Comparison of ENCODE assay signal across 8 cellular contexts in the genomic region with DNA sequence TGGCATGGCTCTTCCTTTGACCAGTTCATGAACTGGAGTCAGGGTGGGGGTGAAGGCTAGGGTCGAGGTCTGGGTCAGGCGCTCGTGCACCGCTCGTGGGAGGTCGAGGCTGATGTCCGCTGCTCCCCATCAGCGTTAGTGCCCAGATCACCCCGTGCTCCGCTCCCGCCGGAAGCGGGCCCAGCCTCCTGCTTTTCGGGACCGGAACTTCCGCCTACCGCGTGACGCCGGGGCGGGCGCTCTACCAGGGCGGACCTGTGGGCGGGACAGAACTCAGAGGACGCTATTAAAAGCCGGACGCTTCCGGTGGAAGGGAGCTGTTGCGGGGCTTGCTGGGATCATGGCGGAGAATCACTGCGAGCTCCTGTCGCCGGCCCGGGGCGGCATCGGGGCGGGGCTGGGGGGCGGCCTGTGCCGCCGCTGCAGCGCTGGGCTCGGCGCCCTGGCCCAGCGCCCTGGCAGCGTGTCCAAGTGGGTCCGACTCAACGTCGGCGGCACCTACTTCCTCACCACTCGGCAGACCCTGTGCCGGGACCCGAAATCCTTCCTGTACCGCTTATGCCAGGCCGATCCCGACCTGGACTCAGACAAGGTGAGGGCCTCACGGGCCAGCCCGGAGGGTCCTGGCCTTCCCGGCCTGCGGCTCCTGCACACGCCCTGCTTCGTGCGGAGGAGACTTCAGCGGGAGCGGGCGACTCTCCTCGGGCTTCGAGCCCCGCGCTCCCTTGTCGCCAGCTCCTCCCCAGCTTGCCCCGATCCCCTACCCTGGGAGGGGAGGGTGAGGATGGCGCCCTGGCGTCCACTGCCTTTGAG. TPM values are rescaled to one million over a fixed set of nuclear protein-coding genes. Genes with fewer than 3 reads are reported as not detected.
DNase-seq lines count a peak whose midpoint lies in the region; ATAC-seq and TF ChIP-seq lines count a peak whose summit lies in the region.

A gene with protein sequence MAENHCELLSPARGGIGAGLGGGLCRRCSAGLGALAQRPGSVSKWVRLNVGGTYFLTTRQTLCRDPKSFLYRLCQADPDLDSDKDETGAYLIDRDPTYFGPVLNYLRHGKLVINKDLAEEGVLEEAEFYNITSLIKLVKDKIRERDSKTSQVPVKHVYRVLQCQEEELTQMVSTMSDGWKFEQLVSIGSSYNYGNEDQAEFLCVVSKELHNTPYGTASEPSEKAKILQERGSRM (plus strand): TSS at position 315 of the 813 bp plus-strand sequence. CDS start 26 bp downstream, at position 341.

- H3K36me3 ChIP-seq in BLaER1 treated with 17β-estradiol and CSF1 and Interleukin-3, amounts not matched to agents 10 nM and 100 nM, result no peaks in the 10 kb centered on the region
- no peaks in the 10 kb centered on the region for H3K36me3 ChIP-seq in liver (ENCODE audit: control insufficient read depth in 4 of 4, insufficient read depth in 3 of 4, low read depth in 1 of 4, low read length in 3 of 4)

- no peaks in the 10 kb centered on the region for H3K9me3 ChIP-seq in BLaER1 treated with 17β-estradiol and CSF1 and Interleukin-3, amounts not matched to agents 10 nM and 100 nM (replicated peaks in 1 of 11)
- H3K9me3 ChIP-seq in liver (ENCODE audit: control insufficient read depth in 4 of 4, low read length in 3 of 4), result no peaks in the 10 kb centered on the region

- no peaks in the 10 kb centered on the region for H3K27me3 Mint-ChIP-seq in activated CD4-positive, alpha-beta memory T cell treated with anti-CD3 and anti-CD28 coated beads for 36 hours

- peaks cover 28% of the 10 kb centered on the region for H3K4me1 Mint-ChIP-seq in activated CD4-positive, alpha-beta memory T cell treated with anti-CD3 and anti-CD28 coated beads for 36 hours (ENCODE audit: low read depth)

- H3K27ac Mint-ChIP-seq in activated CD4-positive, alpha-beta memory T cell treated with anti-CD3 and anti-CD28 coated beads for 36 hours, result peak within 1 kb of the TSS; percentile 93

- peak within 1 kb of the TSS; percentile 89 to 100 (median 98) for H3K4me3 ChIP-seq in BLaER1 treated with 17β-estradiol and CSF1 and Interleukin-3, amounts not matched to agents 10 nM and 100 nM
- H3K4me3 ChIP-seq in liver (ENCODE audit: low read depth in 1 of 3, low read length in 3 of 3), result peak within 1 kb of the TSS; percentile 86 to 100 (median 97)

- peak within 1 kb of the TSS; percentile 73 to 96 (median 92) for H3K27ac ChIP-seq in BLaER1 treated with 17β-estradiol and CSF1 and Interleukin-3, amounts not matched to agents 10 nM and 100 nM
- peak within 1 kb of the TSS; percentile 58 to 85 for H3K27ac ChIP-seq in liver (ENCODE audit: low read depth in 1 of 2, low read length in 2 of 2)

- H3K9ac ChIP-seq in BLaER1 treated with 17β-estradiol and CSF1 and Interleukin-3, amounts not matched to agents 10 nM and 100 nM, result peak within 1 kb of the TSS; percentile 92 to 99 (median 96)
- H3K9ac ChIP-seq in liver (ENCODE audit: low read depth in 1 of 2, low read length in 2 of 2), result peak within 1 kb of the TSS; percentile 90 to 98

- TF ChIP-seq CTCF in liver (IDR thresholded peaks at IDR 0.05; ENCODE audit: low read depth, low read length, missing input control), result peak; percentile 1

- DNase-seq in NCI-H82 treated with DMSO at 0.1 percent for 48 hours (lab: John Stamatoyannopoulos, UW; ENCODE audit: unreplicated experiment), result peak; percentile 84
- DNase-seq in activated CD4-positive, alpha-beta memory T cell treated with anti-CD3 and anti-CD28 coated beads for 36 hours, result peak; percentile 98
- peak; percentile 92 to 97 for DNase-seq in dermis microvascular lymphatic vessel endothelial cell (ENCODE audit: low read depth in 2 of 2)
- peak; percentile 97 for DNase-seq in stimulated activated CD4-positive, alpha-beta T cell treated with anti-CD3 and anti-CD28 coated beads, Interleukin-4, amount 100 ng/mL, for 1 hour

- intact Hi-C loops in activated CD4-positive, alpha-beta memory T cell treated with anti-CD3 and anti-CD28 coated beads for 36 hours (cut with micrococcal nuclease), result loop anchor here (1.0 to 5.0 kb wide), 4 partner anchors 9 to 95 kb away; a partner anchor contains a TSS

- POLR2A ChIA-PET in activated CD4-positive, alpha-beta memory T cell treated with anti-CD3 and anti-CD28 coated beads for 36 hours (lab: Charles Lee), result interaction anchor here (0.6 to 1.4 kb wide), 8 partner anchors 9 to 1511 kb away, joined by 3 to 8 read pairs (median 4); no protein-coding TSS in a partner anchor

- TF ChIP-seq RAD21 in liver (IDR thresholded peaks at IDR 0.05), result peak in 1 of 2 donors; percentile 47

- peak within 1 kb of the TSS; percentile 86 to 98 (median 95) for H3K4me2 ChIP-seq in BLaER1 treated with 17β-estradiol and CSF1 and Interleukin-3, amounts not matched to agents 10 nM and 100 nM

- CTCF ChIA-PET in activated CD4-positive, alpha-beta memory T cell treated with anti-CD3 and anti-CD28 coated beads for 36 hours (lab: Charles Lee), result interaction anchor here (0.6 to 1.4 kb wide), 8 partner anchors 9 to 349 kb away, joined by 3 to 8 read pairs (median 3); no protein-coding TSS in a partner anchor

- peak within 1 kb of the TSS; percentile 94 for H3K4me3 Mint-ChIP-seq in activated CD4-positive, alpha-beta memory T cell treated with anti-CD3 and anti-CD28 coated beads for 36 hours

- under 1% methylated on average over 73 of the region's 73 CpGs for WGBS in liver

- peaks cover 14% of the 10 kb centered on the region for H3K36me3 Mint-ChIP-seq in activated CD4-positive, alpha-beta memory T cell treated with anti-CD3 and anti-CD28 coated beads for 36 hours

- no peaks in the 10 kb centered on the region for H3K9me3 Mint-ChIP-seq in activated CD4-positive, alpha-beta memory T cell treated with anti-CD3 and anti-CD28 coated beads for 36 hours

- H3K27me3 ChIP-seq in BLaER1 treated with 17β-estradiol and CSF1 and Interleukin-3, amounts not matched to agents 10 nM and 100 nM, result no peaks in the 10 kb centered on the region
- no peaks in the 10 kb centered on the region for H3K27me3 ChIP-seq in liver (ENCODE audit: control insufficient read depth in 4 of 4, insufficient read depth in 4 of 4, low read length in 3 of 4)

- peaks cover 48 to 74% (median 63%) of the 10 kb centered on the region in 10 experiments for H3K4me1 ChIP-seq in BLaER1 treated with 17β-estradiol and CSF1 and Interleukin-3, amounts not matched to agents 10 nM and 100 nM
- peaks cover 3 to 15% (median 12%) of the 10 kb centered on the region in 4 donors for H3K4me1 ChIP-seq in liver (ENCODE audit: control insufficient read depth in 4 of 4, insufficient read depth in 4 of 4, low read length in 3 of 4)

- H4K20me1 ChIP-seq in BLaER1 treated with 17β-estradiol and CSF1 and Interleukin-3, amounts not matched to agents 10 nM and 100 nM, result peaks cover 8 to 30% (median 13%) of the 10 kb centered on the region in 11 experiments

- peak; percentile 59 for ATAC-seq in GM19395 (IDR thresholded peaks at IDR 0.05; ENCODE audit: unreplicated experiment)
- ATAC-seq in HG03571 (IDR thresholded peaks at IDR 0.05; ENCODE audit: unreplicated experiment), result peak; percentile 61

TF ChIP-seq in liver, 16 proteins besides CTCF, POLR2A, EP300 and RAD21 (continues in another document):
- TF ChIP-seq, protein P1, sequence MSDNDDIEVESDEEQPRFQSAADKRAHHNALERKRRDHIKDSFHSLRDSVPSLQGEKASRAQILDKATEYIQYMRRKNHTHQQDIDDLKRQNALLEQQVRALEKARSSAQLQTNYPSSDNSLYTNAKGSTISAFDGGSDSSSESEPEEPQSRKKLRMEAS (IDR thresholded peaks at IDR 0.05), result peak; percentile 96
- TF ChIP-seq FOXA2 (IDR thresholded peaks at IDR 0.05) (no peak), JUND (IDR thresholded peaks at IDR 0.05) (no peak), HNF4G (IDR thresholded peaks at IDR 0.05) (no peak), HNF4A (conservative IDR thresholded peaks at IDR 0.05) (no peak)
- TF ChIP-seq, protein P2, sequence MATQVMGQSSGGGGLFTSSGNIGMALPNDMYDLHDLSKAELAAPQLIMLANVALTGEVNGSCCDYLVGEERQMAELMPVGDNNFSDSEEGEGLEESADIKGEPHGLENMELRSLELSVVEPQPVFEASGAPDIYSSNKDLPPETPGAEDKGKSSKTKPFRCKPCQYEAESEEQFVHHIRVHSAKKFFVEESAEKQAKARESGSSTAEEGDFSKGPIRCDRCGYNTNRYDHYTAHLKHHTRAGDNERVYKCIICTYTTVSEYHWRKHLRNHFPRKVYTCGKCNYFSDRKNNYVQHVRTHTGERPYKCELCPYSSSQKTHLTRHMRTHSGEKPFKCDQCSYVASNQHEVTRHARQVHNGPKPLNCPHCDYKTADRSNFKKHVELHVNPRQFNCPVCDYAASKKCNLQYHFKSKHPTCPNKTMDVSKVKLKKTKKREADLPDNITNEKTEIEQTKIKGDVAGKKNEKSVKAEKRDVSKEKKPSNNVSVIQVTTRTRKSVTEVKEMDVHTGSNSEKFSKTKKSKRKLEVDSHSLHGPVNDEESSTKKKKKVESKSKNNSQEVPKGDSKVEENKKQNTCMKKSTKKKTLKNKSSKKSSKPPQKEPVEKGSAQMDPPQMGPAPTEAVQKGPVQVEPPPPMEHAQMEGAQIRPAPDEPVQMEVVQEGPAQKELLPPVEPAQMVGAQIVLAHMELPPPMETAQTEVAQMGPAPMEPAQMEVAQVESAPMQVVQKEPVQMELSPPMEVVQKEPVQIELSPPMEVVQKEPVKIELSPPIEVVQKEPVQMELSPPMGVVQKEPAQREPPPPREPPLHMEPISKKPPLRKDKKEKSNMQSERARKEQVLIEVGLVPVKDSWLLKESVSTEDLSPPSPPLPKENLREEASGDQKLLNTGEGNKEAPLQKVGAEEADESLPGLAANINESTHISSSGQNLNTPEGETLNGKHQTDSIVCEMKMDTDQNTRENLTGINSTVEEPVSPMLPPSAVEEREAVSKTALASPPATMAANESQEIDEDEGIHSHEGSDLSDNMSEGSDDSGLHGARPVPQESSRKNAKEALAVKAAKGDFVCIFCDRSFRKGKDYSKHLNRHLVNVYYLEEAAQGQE (IDR thresholded peaks at IDR 0.05), result peak; percentile 85

RNA-seq across cellular contexts. Expression of the gene that starts here (rescaled TPM):
- 10 to 100 TPM; 61.8 to 62.7 TPM for total RNA-seq in activated CD4-positive, alpha-beta memory T cell treated with anti-CD3 and anti-CD28 coated beads for 36 hours
- total RNA-seq in dermis microvascular lymphatic vessel endothelial cell (14.4 and 19.3 TPM in 2 replicates), liver (10 to 100 TPM; 11.3 to 14.2 TPM)
- polyA plus RNA-seq in liver, result 10 to 100 TPM in 1 of 2 donors, 1 to 10 TPM in 1; 8.3 to 11.7 TPM

Comparison
In these comparisons a context has a peak if more than half of its experiments do, and no peak if none do; other contexts are left out.
1. Peak in every context shown above with its lines: DNase-seq, ATAC-seq, H3K4me3 ChIP-seq and H3K27ac ChIP-seq.